20 cellular contexts compared by ENCODE assay signal in the genomic region with DNA sequence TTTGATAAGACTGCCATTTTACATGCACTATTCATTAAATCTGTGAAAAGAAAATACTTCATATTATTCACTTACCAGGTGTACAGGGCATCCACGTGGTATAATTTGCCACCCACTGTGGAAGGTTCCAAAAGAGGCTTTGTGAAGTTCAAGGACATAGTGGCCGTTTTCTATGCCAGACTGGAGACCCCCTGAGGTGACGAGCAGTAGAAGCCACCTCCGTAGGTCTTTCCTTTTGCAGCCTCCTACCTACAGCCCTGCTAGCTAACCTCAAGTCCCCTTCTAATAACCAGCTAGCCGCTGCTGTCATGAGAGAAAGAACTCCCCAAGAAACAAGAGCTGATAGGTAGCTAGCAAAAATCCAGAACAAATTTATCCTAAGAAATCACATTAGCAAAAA.
"Had no signal": no experiment of that assay in that cellular context is flagged by ENCODE, and none has a peak within 500 bp of the region (broad histone marks: within the 10 kb centered on the region; RNA-seq: fewer than 3 reads in every experiment).

No MANE protein-coding gene starts in this region.

- H3K4me2 ChIP-seq: hepatocyte had no signal

- H3K27ac ChIP-seq: dorsolateral prefrontal cortex, hepatocyte, lower lobe of right lung, neutrophil, parathyroid adenoma, sigmoid colon, testis, upper lobe of left lung had no signal

- H3K36me3 ChIP-seq: sigmoid colon had no signal

- H3K4me1 ChIP-seq: lower lobe of right lung, parathyroid adenoma, sigmoid colon, testis, upper lobe of left lung had no signal

- DNase-seq: activated CD4-positive, alpha-beta T cell treated with anti-CD3 and anti-CD28 coated beads, Interleukin-2, amount 10 ng/mL, durations not matched to agents 7 days and 5 days; activated CD8-positive, alpha-beta T cell treated with anti-CD3 and anti-CD28 coated beads, Interleukin-2, amount 10 ng/mL, durations not matched to agents 7 days and 5 days; activated naive CD4-positive, alpha-beta T cell treated with anti-CD3 and anti-CD28 coated beads for 36 hours; activated T-cell treated with anti-CD3 and anti-CD28 coated beads, Interleukin-2, amount 50 U/mL, for 24 hours; anterior cingulate cortex; central memory CD4-positive, alpha-beta T cell; dorsolateral prefrontal cortex; foreskin fibroblast; lower lobe of right lung; sigmoid colon; stimulated activated CD4-positive, alpha-beta T cell treated with anti-CD3 and anti-CD28 coated beads, Interleukin-4, amount 100 ng/mL, for 4 hours; T-helper 9 cell; testis; upper lobe of left lung had no signal

- H3K27me3 ChIP-seq: dorsolateral prefrontal cortex, hepatocyte, neutrophil, sigmoid colon, testis, upper lobe of left lung had no signal

- H3K4me3 ChIP-seq: dorsolateral prefrontal cortex, hepatocyte, lower lobe of right lung, sigmoid colon, testis, upper lobe of left lung had no signal

- ATAC-seq: activated CD8-positive, alpha-beta T cell treated with anti-CD3 and anti-CD28 coated beads, Interleukin-2, amount 10 ng/mL, durations not matched to agents 7 days and 5 days; natural killer cell treated with Interleukin-12 subunit alpha and Interleukin-12 subunit beta and Interleukin-15 and Interleukin-18, amount 100 ng/mL, for 72 hours; stimulated activated memory B cell treated with anti-CD40 and anti-IgM and Interleukin-4, amounts not matched to agents 10 μg/mL and 1 μg/mL and 100 μg/mL, for 72 hours had no signal

- FAIRE-seq: keratinocyte had no signal

- H3K9me3 ChIP-seq: lower lobe of right lung, neutrophil, sigmoid colon, testis, upper lobe of left lung had no signal
